23 cellular contexts compared by ENCODE assay signal in genomic region chr14:100688051-100688450, GRCh38. TPM values are rescaled to one million over a fixed set of nuclear protein-coding genes. Genes with fewer than 3 reads are reported as not detected.
"Had no signal": no experiment of that assay in that cellular context is flagged by ENCODE, and none has a peak within 500 bp of the region (broad histone marks: within the 10 kb centered on the region; RNA-seq: fewer than 3 reads in every experiment).

No MANE protein-coding gene starts in this region.

- H3K4me3 Mint-ChIP-seq: activated naive CD8-positive, alpha-beta T cell; endodermal cell; memory B cell; neural crest cell; stimulated activated naive CD8-positive, alpha-beta T cell treated with anti-CD3 and anti-CD28 coated beads, Interleukin-15, Interleukin-2, amounts not matched to agents 100 ng/mL and 50 ng/mL, for 24 hours; WTC11 had no signal

- H3K9me3 ChIP-seq: adrenal gland, breast epithelium, colonic mucosa, esophagus squamous epithelium, gastroesophageal sphincter, mucosa of descending colon, prostate gland, thyroid gland, upper lobe of right lung had no signal

- H3K27ac ChIP-seq: breast epithelium, colonic mucosa, dorsolateral prefrontal cortex, esophagus squamous epithelium, gastroesophageal sphincter, prostate gland, thyroid gland, upper lobe of right lung had no signal

- H3K36me3 ChIP-seq: adrenal gland, breast epithelium, colonic mucosa, esophagus squamous epithelium, gastroesophageal sphincter, prostate gland, thyroid gland, upper lobe of right lung had no signal

- H3K27me3 ChIP-seq: adrenal gland, colonic mucosa, thyroid gland had no signal

- ATAC-seq: gastroesophageal sphincter, mucosa of descending colon, upper lobe of right lung, WTC11 had no signal

- H3K36me3 Mint-ChIP-seq: activated naive CD8-positive, alpha-beta T cell; memory B cell; WTC11 had no signal

- DNase-seq: activated gamma-delta T cell treated with Interleukin-2 at 50 U/mL for 16 hours; activated T-cell treated with anti-CD3 and anti-CD28 coated beads, Interleukin-2, amount 50 U/mL, for 1 hour; adrenal gland; colonic mucosa; dorsolateral prefrontal cortex; endodermal cell; esophagus squamous epithelium; hypothalamus; mucosa of descending colon; stimulated activated CD4-positive, alpha-beta T cell treated with anti-CD3 and anti-CD28 coated beads, Interleukin-12 subunit alpha, Interleukin-12 subunit beta, amount 100 ng/mL, for 4 hours; substantia nigra; T-helper 9 cell; thyroid gland; upper lobe of right lung had no signal

- H3K27ac Mint-ChIP-seq: activated naive CD8-positive, alpha-beta T cell; endodermal cell; memory B cell; stimulated activated naive CD8-positive, alpha-beta T cell treated with anti-CD3 and anti-CD28 coated beads, Interleukin-15, Interleukin-2, amounts not matched to agents 100 ng/mL and 50 ng/mL, for 24 hours; WTC11 had no signal

- H3K4me3 ChIP-seq: adrenal gland, breast epithelium, colonic mucosa, dorsolateral prefrontal cortex, esophagus squamous epithelium, gastroesophageal sphincter, mucosa of descending colon, prostate gland, thyroid gland, upper lobe of right lung had no signal

- H3K4me1 ChIP-seq: breast epithelium, colonic mucosa, gastroesophageal sphincter, prostate gland, thyroid gland, upper lobe of right lung had no signal

- H3K9me3 Mint-ChIP-seq: memory B cell; neural crest cell; stimulated activated naive CD8-positive, alpha-beta T cell treated with anti-CD3 and anti-CD28 coated beads, Interleukin-15, Interleukin-2, amounts not matched to agents 100 ng/mL and 50 ng/mL, for 24 hours; WTC11 had no signal

RNA-seq across cellular contexts. Expression of gene DLK1, which starts 38.6 kb away (rescaled TPM):
- total RNA-seq: esophagus squamous epithelium; gastroesophageal sphincter; T-helper 1 cell treated with Interleukin-12 subunit alpha and Interleukin-12 subunit beta and Interleukin-4 antibody, amounts not matched to agents 30 ng/mL and 1 ng/mL, for 36 hours; upper lobe of right lung had no signal
